In the genomic region with DNA sequence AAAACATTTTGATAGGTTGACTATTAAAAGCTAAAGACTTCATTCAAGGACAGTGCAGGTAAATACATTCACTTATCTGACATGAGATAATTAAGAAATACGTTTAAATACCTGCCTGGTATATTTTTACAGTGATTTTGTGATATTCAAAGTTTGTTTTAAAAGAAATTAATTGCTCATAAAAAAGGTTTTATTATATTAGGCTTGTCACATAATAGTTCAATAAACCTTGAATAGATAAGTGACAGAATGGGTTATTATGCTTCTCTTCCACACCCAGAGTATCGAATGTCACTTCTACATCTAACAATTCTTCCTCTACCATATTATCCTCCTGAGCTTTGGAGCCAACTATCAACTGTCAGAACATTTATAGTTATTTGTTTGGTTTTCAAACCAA, we compare ENCODE assay signal across 19 cellular contexts. TPM values are rescaled to one million over a fixed set of nuclear protein-coding genes. Genes with fewer than 3 reads are reported as not detected.
DNase-seq lines count a peak whose midpoint lies in the region; ATAC-seq and TF ChIP-seq lines count a peak whose summit lies in the region.
"Had no signal": no experiment of that assay in that cellular context is flagged by ENCODE, and none has a peak within 500 bp of the region (broad histone marks: within the 10 kb centered on the region; RNA-seq: fewer than 3 reads in every experiment).

No MANE protein-coding gene starts in this region.

- DNase-seq in NCI-H748 treated with DMSO at 0.1 percent for 48 hours (lab: John Stamatoyannopoulos, UW) (peak; percentile 24), osteoblast (ENCODE audit: insufficient read length, low spot score, missing footprints) (no peak), NCI-H69 (lab: John Stamatoyannopoulos, UW) (no peak)
- DNase-seq in T-helper 2 cell treated with Interferon-gamma antibody and Interleukin-4, amounts not matched to agents 5 μg/mL and 100 μg/mL, for 36 hours (ENCODE audit: low spot score): no peak
- DNase-seq: Caco-2; CD8-positive, alpha-beta T cell; Karpas-422; NCI-H1092 treated with DMSO at 0.1 percent for 48 hours; NCI-H1694; NCI-H2029 treated with DMSO at 0.1 percent for 48 hours; NCI-H524; OCI-M1; SK-N-SH; SW 1271 had no signal

- H3K4me2 ChIP-seq in KMS-11 (peak overlapping the region; percentile 41), osteoblast (ENCODE audit: insufficient read depth, low read length) (no peak overlapping the region)
- H3K4me2 ChIP-seq: SK-N-SH had no signal

- CTCF ChIA-PET in HEK293 (lab: Yijun Ruan, JAX): interaction anchor here (0.8 kb wide), 1 partner anchor 43 kb away, joined by 4 read pairs; no protein-coding TSS in a partner anchor

- H3K27me3 ChIP-seq in KMS-11 (ENCODE audit: insufficient read depth, low read depth) (no peaks in the 10 kb centered on the region), osteoblast (ENCODE audit: insufficient read depth, low read length) (no peaks in the 10 kb centered on the region)

- ATAC-seq in HG03521 (IDR thresholded peaks at IDR 0.05; ENCODE audit: unreplicated experiment): no peak
- ATAC-seq: CD8-positive, alpha-beta T cell had no signal

- H3K36me3 ChIP-seq in HEK293 (ENCODE audit: control insufficient read depth in 2 of 2, insufficient read depth in 1 of 2, low read length in 2 of 2) (peaks cover 24 to 28% of the 10 kb centered on the region in 2 experiments), KMS-11 (ENCODE audit: insufficient read depth) (no peaks in the 10 kb centered on the region), osteoblast (ENCODE audit: insufficient read depth, low read length) (peaks cover 37% of the 10 kb centered on the region)

- no peak overlapping the region for H3K27ac ChIP-seq in HEK293 (ENCODE audit: extremely low read depth, low read depth, low read length)
- peak overlapping the region; percentile 38; the same call in 1 of the 2 replicates for H3K27ac ChIP-seq in KMS-11
- H3K27ac ChIP-seq in osteoblast (ENCODE audit: low read depth, low read length): peak overlapping the region; percentile 13

- no peak overlapping the region; the same call in 1 of the 2 replicates for H3K9ac ChIP-seq in KMS-11
- H3K9ac ChIP-seq: SK-N-SH had no signal

- H3K4me3 ChIP-seq in HEK293 (ENCODE audit: low read depth, low read length): no peak overlapping the region
- H3K4me3 ChIP-seq in KMS-11 (IDR thresholded peaks at IDR 0.05; ENCODE audit: insufficient read depth, low read depth, low read length): no peak overlapping the region
- no peak overlapping the region for H3K4me3 ChIP-seq in osteoblast (ENCODE audit: insufficient read depth, low read length)

- H4K20me1 ChIP-seq in KMS-11 (ENCODE audit: insufficient read depth) (no peaks in the 10 kb centered on the region), osteoblast (ENCODE audit: insufficient read depth, low read length) (no peaks in the 10 kb centered on the region)

- peaks cover 11% of the 10 kb centered on the region; the same call in 1 of the 2 replicates for H3K4me1 ChIP-seq in HEK293 (ENCODE audit: control insufficient read depth, insufficient read depth, low read length)
- H3K4me1 ChIP-seq in KMS-11 (ENCODE audit: low read depth, poor library complexity, severe bottlenecking): peaks cover 33% of the 10 kb centered on the region
- H3K4me1 ChIP-seq in osteoblast (ENCODE audit: insufficient read depth, low read length): no peaks in the 10 kb centered on the region
- H3K4me1 ChIP-seq: Caco-2 had no signal

- no peaks in the 10 kb centered on the region for H3K9me3 ChIP-seq in HEK293 (ENCODE audit: control insufficient read depth, insufficient read depth, low read depth, low read length)
- no peaks in the 10 kb centered on the region for H3K9me3 ChIP-seq in osteoblast (ENCODE audit: low read depth, low read length)
- H3K9me3 ChIP-seq: Caco-2, SK-N-SH had no signal

- peaks cover 34% of the 10 kb centered on the region for H3K36me3 Mint-ChIP-seq in T-helper 2 cell treated with Interferon-gamma antibody and Interleukin-4, amounts not matched to agents 5 μg/mL and 100 μg/mL, for 36 hours (ENCODE audit: low read depth)

- POLR2A ChIA-PET in HEK293 (lab: Yijun Ruan, JAX): no interaction called here

- no peak overlapping the region for H3K27ac Mint-ChIP-seq in T-helper 2 cell treated with Interferon-gamma antibody and Interleukin-4, amounts not matched to agents 5 μg/mL and 100 μg/mL, for 36 hours
- H3K27ac Mint-ChIP-seq: B cell; T-helper 1 cell treated with Interleukin-12 subunit alpha and Interleukin-12 subunit beta and Interleukin-4 antibody, amounts not matched to agents 30 μg/mL and 1 μg/mL, for 36 hours had no signal

- no peaks in the 10 kb centered on the region for H3K9me3 Mint-ChIP-seq in T-helper 2 cell treated with Interferon-gamma antibody and Interleukin-4, amounts not matched to agents 5 μg/mL and 100 μg/mL, for 36 hours
- H3K9me3 Mint-ChIP-seq: CD8-positive, alpha-beta T cell; T-helper 1 cell treated with Interleukin-12 subunit alpha and Interleukin-12 subunit beta and Interleukin-4 antibody, amounts not matched to agents 30 μg/mL and 1 μg/mL, for 36 hours had no signal

- TF ChIP-seq CTCF in HEK293 (tag by site-specific recombination; IDR thresholded peaks at IDR 0.05) (no peak), KMS-11 (conservative IDR thresholded peaks at IDR 0.05; ENCODE audit: low read depth, low read length) (no peak), osteoblast (IDR thresholded peaks at IDR 0.05; ENCODE audit: extremely low read depth, low read depth, low read length) (no peak)

- H3K27me3 Mint-ChIP-seq in T-helper 2 cell treated with Interferon-gamma antibody and Interleukin-4, amounts not matched to agents 5 μg/mL and 100 μg/mL, for 36 hours (ENCODE audit: low read depth): no peaks in the 10 kb centered on the region
- H3K27me3 Mint-ChIP-seq: B cell had no signal

- H2AFZ ChIP-seq in KMS-11 (ENCODE audit: low read depth): no peak overlapping the region
- no peak overlapping the region for H2AFZ ChIP-seq in osteoblast (ENCODE audit: low read length)

- H3K4me3 Mint-ChIP-seq in T-helper 2 cell treated with Interferon-gamma antibody and Interleukin-4, amounts not matched to agents 5 μg/mL and 100 μg/mL, for 36 hours: no peak overlapping the region
- H3K4me3 Mint-ChIP-seq: B cell; CD8-positive, alpha-beta T cell; T-helper 1 cell treated with Interleukin-12 subunit alpha and Interleukin-12 subunit beta and Interleukin-4 antibody, amounts not matched to agents 30 μg/mL and 1 μg/mL, for 36 hours had no signal

- H3K79me2 ChIP-seq in KMS-11 (ENCODE audit: insufficient read depth, low read depth): no peaks in the 10 kb centered on the region
- no peaks in the 10 kb centered on the region for H3K79me2 ChIP-seq in osteoblast (ENCODE audit: insufficient read depth, low read length)

- H3K4me1 Mint-ChIP-seq in T-helper 2 cell treated with Interferon-gamma antibody and Interleukin-4, amounts not matched to agents 5 μg/mL and 100 μg/mL, for 36 hours (ENCODE audit: low read depth): peaks cover 3% of the 10 kb centered on the region
- H3K4me1 Mint-ChIP-seq: B cell had no signal

TF ChIP-seq in HEK293, 187 proteins besides CTCF, POLR2A, EP300 and RAD21 (continues in another document):
- TF ChIP-seq ZNF747 (tag by site-specific recombination; IDR thresholded peaks at IDR 0.05): no peak
- no peak for TF ChIP-seq ZNF629 (tag by site-specific recombination; IDR thresholded peaks at IDR 0.05)
- TF ChIP-seq ZNF132 (tag by site-specific recombination; IDR thresholded peaks at IDR 0.05; ENCODE audit: borderline replicate concordance): no peak
- TF ChIP-seq, protein P1, sequence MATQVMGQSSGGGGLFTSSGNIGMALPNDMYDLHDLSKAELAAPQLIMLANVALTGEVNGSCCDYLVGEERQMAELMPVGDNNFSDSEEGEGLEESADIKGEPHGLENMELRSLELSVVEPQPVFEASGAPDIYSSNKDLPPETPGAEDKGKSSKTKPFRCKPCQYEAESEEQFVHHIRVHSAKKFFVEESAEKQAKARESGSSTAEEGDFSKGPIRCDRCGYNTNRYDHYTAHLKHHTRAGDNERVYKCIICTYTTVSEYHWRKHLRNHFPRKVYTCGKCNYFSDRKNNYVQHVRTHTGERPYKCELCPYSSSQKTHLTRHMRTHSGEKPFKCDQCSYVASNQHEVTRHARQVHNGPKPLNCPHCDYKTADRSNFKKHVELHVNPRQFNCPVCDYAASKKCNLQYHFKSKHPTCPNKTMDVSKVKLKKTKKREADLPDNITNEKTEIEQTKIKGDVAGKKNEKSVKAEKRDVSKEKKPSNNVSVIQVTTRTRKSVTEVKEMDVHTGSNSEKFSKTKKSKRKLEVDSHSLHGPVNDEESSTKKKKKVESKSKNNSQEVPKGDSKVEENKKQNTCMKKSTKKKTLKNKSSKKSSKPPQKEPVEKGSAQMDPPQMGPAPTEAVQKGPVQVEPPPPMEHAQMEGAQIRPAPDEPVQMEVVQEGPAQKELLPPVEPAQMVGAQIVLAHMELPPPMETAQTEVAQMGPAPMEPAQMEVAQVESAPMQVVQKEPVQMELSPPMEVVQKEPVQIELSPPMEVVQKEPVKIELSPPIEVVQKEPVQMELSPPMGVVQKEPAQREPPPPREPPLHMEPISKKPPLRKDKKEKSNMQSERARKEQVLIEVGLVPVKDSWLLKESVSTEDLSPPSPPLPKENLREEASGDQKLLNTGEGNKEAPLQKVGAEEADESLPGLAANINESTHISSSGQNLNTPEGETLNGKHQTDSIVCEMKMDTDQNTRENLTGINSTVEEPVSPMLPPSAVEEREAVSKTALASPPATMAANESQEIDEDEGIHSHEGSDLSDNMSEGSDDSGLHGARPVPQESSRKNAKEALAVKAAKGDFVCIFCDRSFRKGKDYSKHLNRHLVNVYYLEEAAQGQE (tag by site-specific recombination; IDR thresholded peaks at IDR 0.05): no peak
- TF ChIP-seq YY2 (tag by site-specific recombination; IDR thresholded peaks at IDR 0.05): no peak
- TF ChIP-seq, protein P2, sequence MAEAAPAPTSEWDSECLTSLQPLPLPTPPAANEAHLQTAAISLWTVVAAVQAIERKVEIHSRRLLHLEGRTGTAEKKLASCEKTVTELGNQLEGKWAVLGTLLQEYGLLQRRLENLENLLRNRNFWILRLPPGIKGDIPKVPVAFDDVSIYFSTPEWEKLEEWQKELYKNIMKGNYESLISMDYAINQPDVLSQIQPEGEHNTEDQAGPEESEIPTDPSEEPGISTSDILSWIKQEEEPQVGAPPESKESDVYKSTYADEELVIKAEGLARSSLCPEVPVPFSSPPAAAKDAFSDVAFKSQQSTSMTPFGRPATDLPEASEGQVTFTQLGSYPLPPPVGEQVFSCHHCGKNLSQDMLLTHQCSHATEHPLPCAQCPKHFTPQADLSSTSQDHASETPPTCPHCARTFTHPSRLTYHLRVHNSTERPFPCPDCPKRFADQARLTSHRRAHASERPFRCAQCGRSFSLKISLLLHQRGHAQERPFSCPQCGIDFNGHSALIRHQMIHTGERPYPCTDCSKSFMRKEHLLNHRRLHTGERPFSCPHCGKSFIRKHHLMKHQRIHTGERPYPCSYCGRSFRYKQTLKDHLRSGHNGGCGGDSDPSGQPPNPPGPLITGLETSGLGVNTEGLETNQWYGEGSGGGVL (tag by site-specific recombination; IDR thresholded peaks at IDR 0.05): no peak
- no peak for TF ChIP-seq SP3 (tag by site-specific recombination; IDR thresholded peaks at IDR 0.05)
- TF ChIP-seq ZNF114 (tag by site-specific recombination; IDR thresholded peaks at IDR 0.05): no peak

RNA-seq across cellular contexts. Expression of gene LTN1, which starts 60.0 kb away (rescaled TPM):
- total RNA-seq in osteoblast: 26.5 and 27.5 TPM in 2 replicates
